Comparison of ENCODE assay signal across 24 cellular contexts in genomic region chr1:43063394-43064219, GRCh38.
A peak's percentile ranks its signal among the peaks of the same experiment; 100 is the strongest.
DNase-seq lines count a peak whose midpoint lies in the region; ATAC-seq, FAIRE-seq and TF ChIP-seq lines count a peak whose summit lies in the region.
"Had no signal": no experiment of that assay in that cellular context is flagged by ENCODE, and none has a peak within 500 bp of the region (broad histone marks: within the 10 kb centered on the region; RNA-seq: fewer than 3 reads in every experiment).

No MANE protein-coding gene starts in this region.

- no peak for TF ChIP-seq POLR2A in heart left ventricle (IDR thresholded peaks at IDR 0.05)
- no peak for TF ChIP-seq POLR2A in H1 (IDR thresholded peaks at IDR 0.05; ENCODE audit: control extremely low read depth in 1 of 2, low read depth in 2 of 2, low read length in 2 of 2)
- TF ChIP-seq POLR2A in spleen (IDR thresholded peaks at IDR 0.05) = no peak

- CTCF ChIA-PET in H1 (lab: Charles Lee; ENCODE audit: partially characterized antibody) = interaction anchor here (0.7 to 3.8 kb wide), 5 partner anchors 10 to 286 kb away, joined by 5 to 23 read pairs (median 13); no protein-coding TSS in a partner anchor
- CTCF ChIA-PET in PC-3 (lab: Charles Lee) = no interaction called here

- H2BK15ac ChIP-seq in H1 (ENCODE audit: low read length) = peak overlapping the region; percentile 95; the same call in 1 of the 2 replicates

- H3K79me2 ChIP-seq in H1 (ENCODE audit: control insufficient read depth in 1 of 2, insufficient read depth in 2 of 2, low read length in 2 of 2) (no peaks in the 10 kb centered on the region), PC-3 (ENCODE audit: low read length) (no peaks in the 10 kb centered on the region)

- no peak for TF ChIP-seq EP300 in H1 (IDR thresholded peaks at IDR 0.05; ENCODE audit: borderline replicate concordance in 1 of 2, low read depth in 2 of 2, low read length in 2 of 2)

- H3F3A ChIP-seq in PC-3 (ENCODE audit: low read length, unreplicated experiment) = no peaks in the 10 kb centered on the region

- H3K4me3 ChIP-seq in heart left ventricle (no peak overlapping the region), right atrium auricular region (no peak overlapping the region), H1 (ENCODE audit: extremely low read depth in 1 of 4, insufficient read depth in 2 of 4, low read depth in 3 of 4, low read length in 4 of 4) (no peak overlapping the region), spleen (no peak overlapping the region), PC-3 (ENCODE audit: low read length) (no peak overlapping the region)
- H3K4me3 ChIP-seq: A549, GM23338, HAP-1, SJSA1 had no signal

- peak; percentile 55 to 72 (median 64) for ATAC-seq in heart left ventricle
- no peak for ATAC-seq in PC-3
- ATAC-seq: A549, GM23338 had no signal

- no peaks in the 10 kb centered on the region for H3K79me1 ChIP-seq in H1 (ENCODE audit: low read depth, low read length)

- no peak for TF ChIP-seq RAD21 in H1 (IDR thresholded peaks at IDR 0.05 in 1 of 2, conservative IDR thresholded peaks at IDR 0.05 in 1 of 2; ENCODE audit: low read depth in 2 of 2, low read length in 2 of 2)

- H3K4me2 ChIP-seq in H1 (ENCODE audit: insufficient read depth in 1 of 2, low read depth in 2 of 2, low read length in 2 of 2) (no peak overlapping the region), PC-3 (ENCODE audit: low read length) (no peak overlapping the region)
- H3K4me2 ChIP-seq: A549, GM23338 had no signal

- peak overlapping the region; percentile 59; the same call in 1 of the 2 replicates for H2AK5ac ChIP-seq in H1 (ENCODE audit: low read depth, low read length)

- intact Hi-C loops in heart left ventricle (cut with DNase I) (no loop called here), spleen (cut with DNase I; ENCODE audit: low total_unique reads) (no loop called here), PC-3 (cut with micrococcal nuclease) (no loop called here)

- no peak overlapping the region for H4K8ac ChIP-seq in H1 (ENCODE audit: extremely low read depth, insufficient read depth, low read length)

- no peak for FAIRE-seq in H1 (lab: Jason Lieb, UNC)
- FAIRE-seq: A549, G401.6 had no signal

- H3K27ac ChIP-seq in heart left ventricle (no peak overlapping the region), right atrium auricular region (no peak overlapping the region), H1 (ENCODE audit: low read depth, low read length) (no peak overlapping the region), spleen (no peak overlapping the region), PC-3 (ENCODE audit: low read length) (no peak overlapping the region)
- H3K27ac ChIP-seq: A549, SJSA1 had no signal

- no peaks in the 10 kb centered on the region; the same call in 1 of the 2 replicates for H3K23me2 ChIP-seq in H1 (ENCODE audit: low read depth, low read length)

- H4K5ac ChIP-seq in H1 (ENCODE audit: insufficient read length, low read depth, low read length) = no peak overlapping the region

- H3K9me3 ChIP-seq in heart left ventricle (no peaks in the 10 kb centered on the region), right atrium auricular region (no peaks in the 10 kb centered on the region), H1 (ENCODE audit: insufficient read depth in 2 of 2, low read depth in 1 of 2, low read length in 1 of 2) (no peaks in the 10 kb centered on the region), spleen (no peaks in the 10 kb centered on the region), PC-3 (ENCODE audit: low read length) (no peaks in the 10 kb centered on the region)
- H3K9me3 ChIP-seq: A549, HAP-1, SJSA1 had no signal

- H2AFZ ChIP-seq in H1 (ENCODE audit: low read length) (no peak overlapping the region), PC-3 (ENCODE audit: low read length) (no peak overlapping the region)
- H2AFZ ChIP-seq: GM23338 had no signal

- no peaks in the 10 kb centered on the region for H3K36me3 ChIP-seq in heart left ventricle
- H3K36me3 ChIP-seq in right atrium auricular region = no peaks in the 10 kb centered on the region
- H3K36me3 ChIP-seq in H1 (ENCODE audit: control insufficient read depth in 2 of 4, insufficient read depth in 4 of 4, low read length in 3 of 4) = no peaks in the 10 kb centered on the region
- no peaks in the 10 kb centered on the region for H3K36me3 ChIP-seq in spleen
- no peaks in the 10 kb centered on the region for H3K36me3 ChIP-seq in PC-3 (ENCODE audit: low read depth, low read length)
- H3K36me3 ChIP-seq: HAP-1, SJSA1 had no signal

- H3K18ac ChIP-seq in H1 (ENCODE audit: extremely low read depth, low read length) = 0 out of 2 replicates have a peak overlapping the region, but pooled peaks have one; percentile 55

- H2BK120ac ChIP-seq in H1 (replicated peaks; ENCODE audit: low read depth, low read length) = peak overlapping the region; percentile 35

- POLR2A ChIA-PET in H1 (lab: Charles Lee; ENCODE audit: partially characterized antibody) = interaction anchor here (0.9 to 1.3 kb wide), 2 partner anchors 55 to 140 kb away, joined by 4 read pairs; no protein-coding TSS in a partner anchor
- POLR2A ChIA-PET in PC-3 (lab: Charles Lee; ENCODE audit: unreplicated experiment) = no interaction called here

- H3K4ac ChIP-seq in H1 (replicated peaks; ENCODE audit: insufficient read length, low read depth, low read length) = no peak overlapping the region

- H3K9ac ChIP-seq in H1 (replicated peaks in 1 of 4; ENCODE audit: extremely low read depth in 1 of 4, low read depth in 3 of 4, low read length in 3 of 4) = no peak overlapping the region
- H3K9ac ChIP-seq in PC-3 (ENCODE audit: low read length) = no peak overlapping the region

- H3K27me3 ChIP-seq in heart left ventricle (peaks cover 0 to 7% (median 0%) of the 10 kb centered on the region in 9 donors), right atrium auricular region (no peaks in the 10 kb centered on the region), H1 (replicated peaks in 1 of 4; ENCODE audit: control insufficient read depth in 3 of 4, extremely low read depth in 1 of 4, insufficient read depth in 3 of 4, low read length in 3 of 4) (peaks cover 0 to 4% (median 2%) of the 10 kb centered on the region in 4 experiments; a peak in 5 of 7 replicates), spleen (replicated peaks in 1 of 7) (peaks cover 0 to 22% (median 0%) of the 10 kb centered on the region in 7 donors), PC-3 (ENCODE audit: low read length) (no peaks in the 10 kb centered on the region)
- H3K27me3 ChIP-seq: SJSA1 had no signal

- H3K56ac ChIP-seq in H1 (replicated peaks; ENCODE audit: insufficient read length, low read depth, low read length) = no peak overlapping the region

- H2BK5ac ChIP-seq in H1 (ENCODE audit: low read depth, low read length) = no peak overlapping the region

- H2BK12ac ChIP-seq in H1 (ENCODE audit: low read depth, low read length) = peak overlapping the region; percentile 77; the same call in 1 of the 2 replicates

- peaks cover 0 to 13% (median 3%) of the 10 kb centered on the region in 12 donors for H3K4me1 ChIP-seq in heart left ventricle
- peaks cover 0 to 9% of the 10 kb centered on the region in 2 donors for H3K4me1 ChIP-seq in right atrium auricular region
- H3K4me1 ChIP-seq in H1 (replicated peaks in 1 of 4; ENCODE audit: control insufficient read depth in 3 of 4, insufficient read depth in 4 of 4, low read length in 3 of 4) = peaks cover 0 to 18% (median 12%) of the 10 kb centered on the region in 4 experiments; a peak in 6 of 7 replicates
- H3K4me1 ChIP-seq in spleen = peaks cover 3 to 19% (median 9%) of the 10 kb centered on the region in 6 donors
- peaks cover 5% of the 10 kb centered on the region; the same call in 1 of the 2 replicates for H3K4me1 ChIP-seq in PC-3 (ENCODE audit: insufficient read depth, low read length)
- H3K4me1 ChIP-seq: A549, SJSA1 had no signal

- H2BK20ac ChIP-seq in H1 (ENCODE audit: low read length) = 0 out of 2 replicates have a peak overlapping the region, but pooled peaks have one; percentile 64

- WGBS in heart left ventricle, 4 donors = 72 to 78% (median 76%) methylated on average over 10 of the region's 10 CpGs
- 94% methylated on average over 10 of the region's 10 CpGs; no CpG with 5 or more reads in 1 of the 2 experiments for WGBS in H1 (ENCODE audit: extremely low coverage in 1 of 2, insufficient coverage in 1 of 2, insufficient read length in 1 of 2, insufficient replicate concordance in 2 of 2, low coverage in 1 of 2, low lambda C conversion rate in 2 of 2, missing lambda C conversion rate in 1 of 2), 2 experiments
- WGBS in spleen, 5 donors = 87 to 92% (median 90%) methylated on average over 10 of the region's 10 CpGs

- H3K9me2 ChIP-seq in PC-3 (replicated peaks; ENCODE audit: low read length) = no peaks in the 10 kb centered on the region

- H3K14ac ChIP-seq in H1 (ENCODE audit: insufficient read length) = no peak overlapping the region

- H3K23ac ChIP-seq in H1 (ENCODE audit: insufficient read length) = no peak overlapping the region

- no peak overlapping the region for H4K91ac ChIP-seq in H1 (replicated peaks; ENCODE audit: insufficient read length, low read length)

- peak in 2 of 5 donors; percentile 27 to 55 for DNase-seq in heart left ventricle
- no peak for DNase-seq in right atrium auricular region (ENCODE audit: low spot score)
- no peak for DNase-seq in H1 (ENCODE audit: low read depth in 1 of 2, low spot score in 2 of 2)
- DNase-seq in mesenteric fat pad (ENCODE audit: low spot score) = peak; percentile 76
- DNase-seq in spleen = peak; percentile 30
- no peak for DNase-seq in globus pallidus (ENCODE audit: low spot score)
- no peak for DNase-seq in PC-3
- DNase-seq: C1 segment of cervical spinal cord; CD4-positive, alpha-beta memory T cell; COR-L47; DMS53; HFFc6; Kasumi-1; NCI-H1092 treated with DMSO at 0.1 percent for 48 hours; NCI-H1436; NCI-H187 treated with DMSO at 0.1 percent for 48 hours; NCI-H2107; NCI-H524 treated with DMSO at 0.1 percent for 48 hours; NCI-H774 had no signal

- no peak for TF ChIP-seq CTCF in heart left ventricle (IDR thresholded peaks at IDR 0.05)
- no peak for TF ChIP-seq CTCF in right atrium auricular region (IDR thresholded peaks at IDR 0.05)
- no peak for TF ChIP-seq CTCF in H1 (IDR thresholded peaks at IDR 0.05; ENCODE audit: control extremely low read depth in 1 of 3, insufficient read depth in 1 of 3, low read depth in 1 of 3, low read length in 3 of 3)
- no peak for TF ChIP-seq CTCF in spleen (IDR thresholded peaks at IDR 0.05 in 8 of 11, conservative IDR thresholded peaks at IDR 0.05 in 3 of 11)
- no peak for TF ChIP-seq CTCF in PC-3 (conservative IDR thresholded peaks at IDR 0.05; ENCODE audit: low read depth, low read length)

- BruUV-seq in PC-3 (replicated peaks; lab: Mats Ljungman, UMichigan) = no TSS peak

- H4K20me1 ChIP-seq in H1 (replicated peaks in 1 of 2; ENCODE audit: control insufficient read depth in 1 of 2, insufficient read depth in 2 of 2, low read length in 2 of 2) (no peaks in the 10 kb centered on the region), PC-3 (ENCODE audit: low read length) (no peaks in the 10 kb centered on the region)

TF ChIP-seq in H1, 55 proteins besides CTCF, POLR2A, EP300 and RAD21 (continues in another document):
- no peak for TF ChIP-seq CREB1 (IDR thresholded peaks at IDR 0.05)
- TF ChIP-seq CBX5 (IDR thresholded peaks at IDR 0.05; ENCODE audit: low read depth, low read length) = no peak
- TF ChIP-seq YY1 (IDR thresholded peaks at IDR 0.05; ENCODE audit: low read depth, low read length) = no peak
- TF ChIP-seq RNF2 (IDR thresholded peaks at IDR 0.05; ENCODE audit: borderline replicate concordance, low read depth, low read length, missing control alignments, poor library complexity, severe bottlenecking) = no peak

Comparison
In these comparisons a context has a peak if more than half of its experiments do, and no peak if none do; other contexts are left out.
1. DNase-seq: peak in mesenteric fat pad (single experiment) and spleen (single experiment); none in right atrium auricular region (single experiment), H1 (0 of 2), globus pallidus (single experiment) and PC-3 (single experiment).